1 cellular context compared by ENCODE assay signal in genomic region chr17:29622337-29623282, GRCh38.
TF ChIP-seq lines count a peak whose summit lies in the region.

CORO6 (minus strand) TSS chr17:29622912; CDS start chr17:29621421, 1,491 bp downstream.

TF ChIP-seq in WTC11, 78 proteins besides CTCF, POLR2A, EP300 and RAD21 (continued from another document):
- TF ChIP-seq ZNF532 (CRISPR knock-in tag; IDR thresholded peaks at IDR 0.05; ENCODE audit: borderline replicate concordance) (0 out of 2 replicates have a peak, but pooled peaks have one; percentile 72), JUN (CRISPR knock-in tag; IDR thresholded peaks at IDR 0.05) (no peak), HMGXB4 (CRISPR knock-in tag; IDR thresholded peaks at IDR 0.05) (peak; percentile 37; the same call in 1 of the 2 replicates), E2F1 (CRISPR knock-in tag; IDR thresholded peaks at IDR 0.05) (0 out of 2 replicates have a peak, but pooled peaks have one; percentile 51)
